In genomic region chr10:112258407-112258806, GRCh38 we compare ENCODE assay signal across 23 cellular contexts. TPM values are rescaled to one million over a fixed set of nuclear protein-coding genes. Genes with fewer than 3 reads are reported as not detected.
"Had no signal": no experiment of that assay in that cellular context is flagged by ENCODE, and none has a peak within 500 bp of the region (broad histone marks: within the 10 kb centered on the region; RNA-seq: fewer than 3 reads in every experiment).

No MANE protein-coding gene starts in this region.

- H3K9me3 ChIP-seq: MG63, SK-N-SH had no signal

- H3K27me3 ChIP-seq: MG63 had no signal

- H3K27ac ChIP-seq: HL-60, RWPE1 had no signal

- H3K9ac ChIP-seq: SK-N-SH had no signal

- ATAC-seq: Panc1, PC-3 had no signal

- H3K4me2 ChIP-seq: SK-N-SH had no signal

- FAIRE-seq: HTR-8/SVneo had no signal

- DNase-seq: KBM-7, MG63, NCI-H1092, NCI-H1105 treated with DMSO at 0.1 percent for 48 hours, NCI-H1417 treated with DMSO at 0.1 percent for 48 hours, NCI-H146, NCI-H1694 treated with DMSO at 0.1 percent for 48 hours, NCI-H2107, NCI-H2227 treated with DMSO at 0.1 percent for 48 hours, NCI-H524, NCI-H526 treated with DMSO at 0.1 percent for 48 hours, NCI-H82, PC-3, SHP77, SK-N-SH had no signal

- H3K36me3 ChIP-seq: MG63 had no signal

- H3K4me3 ChIP-seq: MG63 had no signal

RNA-seq across cellular contexts. Expression of gene TECTB, which starts 24.8 kb away (rescaled TPM):
- total RNA-seq: LHCN-M2, NCI-H460, OCI-LY7, PC-3, SK-MEL-5 had no signal
- polyA plus RNA-seq: SK-N-SH had no signal
